12 cellular contexts compared by ENCODE assay signal in the genomic region with DNA sequence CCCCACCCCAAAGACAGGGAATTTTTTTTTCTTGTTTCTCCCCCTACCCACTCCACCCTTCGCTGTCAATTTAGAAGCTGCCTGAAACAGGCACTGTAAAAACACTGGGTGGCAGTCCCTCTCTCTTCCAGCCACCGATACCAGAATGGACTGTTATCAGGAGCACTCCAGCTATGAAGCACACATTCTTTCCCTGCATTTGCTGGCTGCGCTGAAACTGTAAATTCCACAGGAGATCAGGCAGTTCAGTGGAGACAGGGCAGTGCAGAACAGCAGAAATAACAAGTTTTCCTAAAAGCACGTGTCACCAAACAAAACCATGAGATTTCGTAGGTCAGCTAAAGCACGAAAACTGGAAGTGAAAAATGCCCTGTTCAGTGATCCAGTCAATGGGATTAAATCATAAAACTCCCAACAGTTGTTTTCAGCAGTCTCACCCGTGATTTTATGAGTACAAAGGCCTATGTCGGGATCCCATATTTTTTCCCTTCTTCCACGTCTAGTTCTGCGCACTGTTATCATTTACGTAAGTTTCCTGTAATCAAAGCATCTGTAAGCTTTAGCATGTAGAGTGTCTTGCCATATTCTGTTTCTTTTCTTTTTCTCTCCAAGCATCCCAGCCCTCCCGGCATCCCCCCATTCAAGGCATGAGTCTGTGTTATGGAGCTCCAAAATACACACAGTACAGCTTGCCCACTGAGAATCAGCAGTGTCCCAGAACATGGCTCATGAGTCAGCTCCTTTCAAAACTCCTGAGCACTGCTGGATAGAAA.
DNase-seq lines count a peak whose midpoint lies in the region; ATAC-seq and TF ChIP-seq lines count a peak whose summit lies in the region.
"Had no signal": no experiment of that assay in that cellular context is flagged by ENCODE, and none has a peak within 500 bp of the region (broad histone marks: within the 10 kb centered on the region; RNA-seq: fewer than 3 reads in every experiment).

No MANE protein-coding gene starts in this region.

- no peak for TF ChIP-seq POLR2A in testis (IDR thresholded peaks at IDR 0.05)

- H3K9me3 ChIP-seq in Panc1 (ENCODE audit: control insufficient read depth, insufficient read depth, low read depth, low read length) (no peaks in the 10 kb centered on the region; the same call in 1 of the 2 replicates), mesenchymal stem cell (ENCODE audit: control insufficient read depth, low read length) (no peaks in the 10 kb centered on the region), testis (no peaks in the 10 kb centered on the region), tibial artery (no peaks in the 10 kb centered on the region)

- peaks cover 4% of the 10 kb centered on the region for H3K79me1 ChIP-seq in mesenchymal stem cell (replicated peaks; ENCODE audit: low read length, poor library complexity, severe bottlenecking)

- no peak overlapping the region for H4K8ac ChIP-seq in mesenchymal stem cell (ENCODE audit: low read length)

- peak overlapping the region; percentile 22 to 42 for H3K4me3 ChIP-seq in Panc1 (ENCODE audit: low read depth in 2 of 2, low read length in 2 of 2)
- no peak overlapping the region for H3K4me3 ChIP-seq in fibroblast of mammary gland (ENCODE audit: control insufficient read depth, low read depth, low read length)
- H3K4me3 ChIP-seq in mesenchymal stem cell (ENCODE audit: insufficient read depth in 1 of 2, low read depth in 1 of 2, low read length in 2 of 2), result peak overlapping the region in 1 of 2 experiments; percentile 22
- H3K4me3 ChIP-seq in testis, result no peak overlapping the region
- peak overlapping the region in 1 of 2 donors; percentile 16 for H3K4me3 ChIP-seq in tibial artery

- peaks cover 24% of the 10 kb centered on the region for H3K4me1 ChIP-seq in Panc1 (ENCODE audit: control insufficient read depth, insufficient read depth, low read length)
- peaks cover 1% of the 10 kb centered on the region for H3K4me1 ChIP-seq in mesenchymal stem cell (ENCODE audit: control insufficient read depth, insufficient read depth, low read depth, low read length)
- H3K4me1 ChIP-seq in testis, result no peaks in the 10 kb centered on the region
- H3K4me1 ChIP-seq in tibial artery, result peaks cover 0 to 16% (median 0%) of the 10 kb centered on the region in 4 donors

- TF ChIP-seq CTCF in Panc1 (IDR thresholded peaks at IDR 0.05) (peak; percentile 75), fibroblast of mammary gland (conservative IDR thresholded peaks at IDR 0.05; ENCODE audit: control insufficient read depth, insufficient read depth, low read depth, low read length) (peak; percentile 22), testis (IDR thresholded peaks at IDR 0.05) (peak in 1 of 3 experiments; percentile 6), tibial artery (IDR thresholded peaks at IDR 0.05) (no peak)

- DNase-seq in Panc1 (ENCODE audit: low read depth, low spot score) (no peak), fibroblast of mammary gland (ENCODE audit: low read depth) (peak; percentile 47), mesenchymal stem cell (peak; percentile 48), testis (peak; percentile 55), AG20443 (ENCODE audit: low spot score) (no peak), tibial artery (no peak)
- no peak for DNase-seq in stimulated activated naive CD4-positive, alpha-beta T cell treated with Interleukin-2 at 50 U/mL for 16 hours (lab: John Stamatoyannopoulos, UW)
- DNase-seq: activated T-cell treated with anti-CD3 and anti-CD28 coated beads, Interleukin-2, amount 50 U/mL, for 4 hours; GDM1; IMR-90; naive thymus-derived CD4-positive, alpha-beta T cell; T-helper 17 cell had no signal

- H3K4ac ChIP-seq in mesenchymal stem cell (ENCODE audit: low read depth in 1 of 2, low read length in 2 of 2), result no peak overlapping the region

- CTCF ChIA-PET in Panc1 (lab: Charles Lee), result interaction anchor here (0.6 kb wide), 2 partner anchors 360 to 476 kb away, joined by 3 read pairs; a partner anchor contains a TSS

- H3K36me3 ChIP-seq in Panc1 (ENCODE audit: control insufficient read depth, insufficient read depth, low read length), result no peaks in the 10 kb centered on the region
- H3K36me3 ChIP-seq in mesenchymal stem cell (ENCODE audit: control insufficient read depth in 1 of 2, insufficient read depth in 2 of 2, low read depth in 1 of 2, low read length in 2 of 2), result no peaks in the 10 kb centered on the region
- H3K36me3 ChIP-seq in testis (ENCODE audit: low read depth, missing control alignments), result no peaks in the 10 kb centered on the region
- no peaks in the 10 kb centered on the region for H3K36me3 ChIP-seq in tibial artery

- no peak overlapping the region for H2BK120ac ChIP-seq in mesenchymal stem cell (ENCODE audit: low read depth, low read length)

- peak; percentile 94 for ATAC-seq in Panc1
- ATAC-seq: activated T-cell treated with anti-CD3 and anti-CD28 coated beads, Interleukin-2, amount 50 U/mL, for 4 hours; naive thymus-derived CD4-positive, alpha-beta T cell; T-helper 17 cell had no signal

- H2BK5ac ChIP-seq in mesenchymal stem cell (ENCODE audit: low read depth, low read length, poor library complexity, severe bottlenecking), result peak overlapping the region; percentile 10

- H2AK5ac ChIP-seq in mesenchymal stem cell (ENCODE audit: low read length, severe bottlenecking), result peak overlapping the region; percentile 40

- H3K27me3 ChIP-seq in Panc1 (ENCODE audit: control insufficient read depth, insufficient read depth, low read length), result no peaks in the 10 kb centered on the region
- H3K27me3 ChIP-seq in mesenchymal stem cell (ENCODE audit: control insufficient read depth in 1 of 2, insufficient read depth in 1 of 2, low read length in 2 of 2), result no peaks in the 10 kb centered on the region
- H3K27me3 ChIP-seq in testis, result no peaks in the 10 kb centered on the region
- H3K27me3 ChIP-seq in tibial artery, result no peaks in the 10 kb centered on the region

- H2BK12ac ChIP-seq in mesenchymal stem cell (ENCODE audit: low read length in 2 of 2), result no peak overlapping the region

- 51% methylated on average over 11 of the region's 12 CpGs for WGBS in mesenchymal stem cell
- 13 to 23% methylated on average over 12 of the region's 12 CpGs for WGBS in testis, 2 donors

- POLR2A ChIA-PET in Panc1 (lab: Charles Lee), result interaction anchor here (0.6 kb wide), 1 partner anchor 260 kb away, joined by 5 read pairs; no protein-coding TSS in a partner anchor

- H4K91ac ChIP-seq in mesenchymal stem cell (ENCODE audit: low read length), result no peak overlapping the region

- H3K18ac ChIP-seq in mesenchymal stem cell (ENCODE audit: low read depth in 1 of 2, low read length in 2 of 2), result peak overlapping the region in 1 of 2 experiments; percentile 84

- BruUV-seq in Panc1 (replicated peaks; lab: Mats Ljungman, UMichigan), result no TSS peak

- intact Hi-C loops in Panc1 (cut with micrococcal nuclease; ENCODE audit: unreplicated experiment), result no loop called here
- intact Hi-C loops in testis (cut with DNase I; ENCODE audit: low total_unique reads), result no loop called here
- intact Hi-C loops in tibial artery (cut with DNase I; ENCODE audit: low total_unique reads), result no loop called here

- H2AFZ ChIP-seq in mesenchymal stem cell (ENCODE audit: low read depth, low read length), result no peak overlapping the region

- in situ Hi-C loops in Panc1 (cut with HindIII; ENCODE audit: low pct_unique_long_range_greater_than_20kb, low sequenced_read_pairs), result no loop called here

- H3K4me2 ChIP-seq in mesenchymal stem cell (ENCODE audit: low read length, poor library complexity, severe bottlenecking), result no peak overlapping the region

- H3K14ac ChIP-seq in mesenchymal stem cell (ENCODE audit: low read length in 2 of 2), result no peak overlapping the region

- peak overlapping the region; percentile 38 for H3K9ac ChIP-seq in mesenchymal stem cell (ENCODE audit: low read length)

- no peak overlapping the region for H2BK15ac ChIP-seq in mesenchymal stem cell (ENCODE audit: low read depth, poor library complexity, severe bottlenecking)

- H3K23ac ChIP-seq in mesenchymal stem cell (ENCODE audit: low read length in 2 of 2), result no peak overlapping the region

- H3K27ac ChIP-seq in Panc1 (ENCODE audit: low read length) (peak overlapping the region; percentile 98), mesenchymal stem cell (ENCODE audit: low read length, poor library complexity, severe bottlenecking) (peak overlapping the region; percentile 95), testis (peak overlapping the region in 1 of 2 donors; percentile 28), tibial artery (peak overlapping the region in 1 of 2 donors; percentile 24)

Comparison
In these comparisons a context has a peak if more than half of its experiments do, and no peak if none do; other contexts are left out.
1. DNase-seq: peak in fibroblast of mammary gland (single experiment), mesenchymal stem cell (single experiment) and testis (single experiment); none in Panc1 (single experiment), AG20443 (single experiment), tibial artery (0 of 2) and stimulated activated naive CD4-positive, alpha-beta T cell treated with Interleukin-2 at 50 U/mL for 16 hours (single experiment).
2. H3K4me3 ChIP-seq: peak in Panc1 (2 of 2); none in fibroblast of mammary gland (single experiment) and testis (0 of 2).
3. CTCF ChIP-seq: peak in Panc1 (single experiment) and fibroblast of mammary gland (single experiment); none in tibial artery (0 of 2).